ENCODE assay signal across 14 cellular contexts in the genomic region with DNA sequence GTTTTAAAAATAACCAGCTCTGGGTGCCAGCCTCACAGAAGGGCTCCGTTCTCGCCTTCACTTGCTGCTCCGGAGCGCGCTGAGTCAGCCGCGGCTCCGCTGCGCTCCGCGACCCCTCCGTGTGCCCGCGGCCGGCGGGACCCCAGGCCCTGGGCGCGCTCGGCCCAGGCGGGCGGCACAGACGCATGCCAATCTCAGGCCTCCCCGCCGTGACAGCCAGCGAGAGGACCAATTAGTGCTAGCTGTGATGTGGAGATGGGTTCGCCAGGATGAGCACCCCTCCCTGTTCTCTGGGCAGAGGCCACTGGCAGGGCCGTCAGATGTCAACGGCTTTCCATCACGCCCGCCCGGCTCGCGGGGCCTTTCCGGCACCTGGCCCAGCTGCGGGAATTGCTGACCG.
"Had no signal": no experiment of that assay in that cellular context is flagged by ENCODE, and none has a peak within 500 bp of the region (broad histone marks: within the 10 kb centered on the region; RNA-seq: fewer than 3 reads in every experiment).

No MANE protein-coding gene starts in this region.

- DNase-seq: activated B cell treated with CpG ODN at 0.5 μM for 24 hours; activated CD4-positive, alpha-beta T cell treated with anti-CD3 and anti-CD28 coated beads, Interleukin-2, amount 10 ng/mL, durations not matched to agents 24 days and 14 days; activated naive CD4-positive, alpha-beta T cell treated with anti-CD3 and anti-CD28 coated beads for 36 hours; mammary epithelial cell; mucosa of descending colon; naive thymus-derived CD8-positive, alpha-beta T cell; sigmoid colon; stimulated activated CD4-positive, alpha-beta T cell treated with anti-CD3 and anti-CD28 coated beads, Interleukin-12 subunit alpha, Interleukin-12 subunit beta, amount 100 ng/mL, for 4 hours; stimulated activated CD4-positive, alpha-beta T cell treated with anti-CD3 and anti-CD28 coated beads, Interleukin-2, amount 100 ng/mL, for 48 hours; stimulated activated naive CD4-positive, alpha-beta T cell treated with Interleukin-2 at 50 U/mL for 16 hours had no signal

- H3K4me3 Mint-ChIP-seq: activated B cell treated with CpG ODN at 0.5 μM for 24 hours; activated CD4-positive, alpha-beta T cell treated with anti-CD3 and anti-CD28 coated beads, Interleukin-2, amount 10 ng/mL, durations not matched to agents 24 days and 14 days; activated naive CD4-positive, alpha-beta T cell treated with anti-CD3 and anti-CD28 coated beads for 36 hours; brain; naive thymus-derived CD8-positive, alpha-beta T cell; T-helper 1 cell treated with Interleukin-12 subunit alpha and Interleukin-12 subunit beta and Interleukin-4 antibody, amounts not matched to agents 30 μg/mL and 1 μg/mL, for 36 hours; type B pancreatic cell had no signal

- H3K4me3 ChIP-seq: gastroesophageal sphincter, mucosa of descending colon, sigmoid colon had no signal

- H3K27ac Mint-ChIP-seq: activated B cell treated with CpG ODN at 0.5 μM for 24 hours; activated CD4-positive, alpha-beta T cell treated with anti-CD3 and anti-CD28 coated beads, Interleukin-2, amount 10 ng/mL, durations not matched to agents 24 days and 14 days; activated naive CD4-positive, alpha-beta T cell treated with anti-CD3 and anti-CD28 coated beads for 36 hours; brain; naive thymus-derived CD8-positive, alpha-beta T cell; T-helper 1 cell treated with Interleukin-12 subunit alpha and Interleukin-12 subunit beta and Interleukin-4 antibody, amounts not matched to agents 30 μg/mL and 1 μg/mL, for 36 hours; type B pancreatic cell had no signal

- H3K27ac ChIP-seq: gastroesophageal sphincter, sigmoid colon had no signal

- H3K4me1 ChIP-seq: gastroesophageal sphincter, sigmoid colon had no signal

- H3K9me3 Mint-ChIP-seq: activated B cell treated with CpG ODN at 0.5 μM for 24 hours; activated CD4-positive, alpha-beta T cell treated with anti-CD3 and anti-CD28 coated beads, Interleukin-2, amount 10 ng/mL, durations not matched to agents 24 days and 14 days; activated naive CD4-positive, alpha-beta T cell treated with anti-CD3 and anti-CD28 coated beads for 36 hours; T-helper 1 cell treated with Interleukin-12 subunit alpha and Interleukin-12 subunit beta and Interleukin-4 antibody, amounts not matched to agents 30 μg/mL and 1 μg/mL, for 36 hours; type B pancreatic cell had no signal

- H3K4me1 Mint-ChIP-seq: activated B cell treated with CpG ODN at 0.5 μM for 24 hours; activated CD4-positive, alpha-beta T cell treated with anti-CD3 and anti-CD28 coated beads, Interleukin-2, amount 10 ng/mL, durations not matched to agents 24 days and 14 days; naive thymus-derived CD8-positive, alpha-beta T cell had no signal

- H3K9me3 ChIP-seq: gastroesophageal sphincter, mucosa of descending colon, sigmoid colon had no signal

- H3K36me3 Mint-ChIP-seq: brain, type B pancreatic cell had no signal

- H3K36me3 ChIP-seq: gastroesophageal sphincter, sigmoid colon had no signal

- H3K27me3 Mint-ChIP-seq: brain had no signal
